In genomic region chr1:16770896-16771446, GRCh38 we compare ENCODE assay signal across 1 cellular context. TPM values are rescaled to one million over a fixed set of nuclear protein-coding genes. Genes with fewer than 3 reads are reported as not detected.
"Had no signal": no experiment of that assay in that cellular context is flagged by ENCODE, and none has a peak within 500 bp of the region (broad histone marks: within the 10 kb centered on the region; RNA-seq: fewer than 3 reads in every experiment).

No MANE protein-coding gene starts in this region.

RNA-seq across cellular contexts. Expression of gene RNU1-4, which starts 30.7 kb away (rescaled TPM):
- polyA plus RNA-seq: aorta had no signal
